ENCODE assay signal across 8 cellular contexts in genomic region chr17:17591408-17592265, GRCh38. TPM values are rescaled to one million over a fixed set of nuclear protein-coding genes. Genes with fewer than 3 reads are reported as not detected.
DNase-seq lines count a peak whose midpoint lies in the region; ATAC-seq, FAIRE-seq and TF ChIP-seq lines count a peak whose summit lies in the region.

Gene PEMT, minus strand, starts transcription at chr17:17591708. Its CDS starts 82 bp downstream, at chr17:17591626.

- peaks cover 27% of the 10 kb centered on the region for H3K4me1 Mint-ChIP-seq in activated T-cell treated with anti-CD3 and anti-CD28 coated beads, Interleukin-2, amount 50 U/mL, for 72 hours (ENCODE audit: low read depth)

- intact Hi-C loops in esophagus squamous epithelium (cut with DNase I) = no loop called here

- H3K36me3 ChIP-seq in KOPT-K1 (ENCODE audit: insufficient read depth, low read length) = no peaks in the 10 kb centered on the region
- H3K36me3 ChIP-seq in esophagus squamous epithelium = no peaks in the 10 kb centered on the region

- peak within 1 kb of the TSS; percentile 90 to 96 for H3K4me3 Mint-ChIP-seq in activated T-cell treated with anti-CD3 and anti-CD28 coated beads, Interleukin-2, amount 50 U/mL, for 72 hours

- ATAC-seq in GM21786 (IDR thresholded peaks at IDR 0.05; ENCODE audit: unreplicated experiment) = peak; percentile 95
- ATAC-seq in activated T-cell treated with anti-CD3 and anti-CD28 coated beads, Interleukin-2, amount 50 U/mL, for 72 hours (replicated peaks in 1 of 2) = peak; percentile 94

- H3K27me3 Mint-ChIP-seq in activated T-cell treated with anti-CD3 and anti-CD28 coated beads, Interleukin-2, amount 50 U/mL, for 72 hours (ENCODE audit: low read depth) = no peaks in the 10 kb centered on the region

- H3K27me3 ChIP-seq in esophagus squamous epithelium = no peaks in the 10 kb centered on the region

- no peaks in the 10 kb centered on the region for H3K36me3 Mint-ChIP-seq in activated T-cell treated with anti-CD3 and anti-CD28 coated beads, Interleukin-2, amount 50 U/mL, for 72 hours (ENCODE audit: insufficient read depth in 2 of 2)

- peak within 1 kb of the TSS; percentile 54 to 98 (median 78) for H3K4me3 ChIP-seq in esophagus squamous epithelium

- peak in 2 of 4 donors; percentile 39 to 80 for TF ChIP-seq POLR2A in esophagus squamous epithelium (IDR thresholded peaks at IDR 0.05)

- no peaks in the 10 kb centered on the region for H3K9me3 Mint-ChIP-seq in activated T-cell treated with anti-CD3 and anti-CD28 coated beads, Interleukin-2, amount 50 U/mL, for 72 hours

- WGBS in esophagus squamous epithelium, 2 donors = 0% methylated on average over 18 to 19 of the region's 76 CpGs

- H3K27ac Mint-ChIP-seq in activated T-cell treated with anti-CD3 and anti-CD28 coated beads, Interleukin-2, amount 50 U/mL, for 72 hours = peak within 1 kb of the TSS; percentile 66

- H3K4me1 ChIP-seq in esophagus squamous epithelium = peaks cover 15 to 61% (median 23%) of the 10 kb centered on the region in 3 donors

- H3K27ac ChIP-seq in KOPT-K1 (ENCODE audit: low read depth, low read length, poor library complexity, severe bottlenecking) (peak within 1 kb of the TSS; percentile 78), esophagus squamous epithelium (peak within 1 kb of the TSS; percentile 90 to 95 (median 91))

- DNase-seq in DMS79 (lab: John Stamatoyannopoulos, UW) = peak; percentile 84
- DNase-seq in RCC 7860 (ENCODE audit: low spot score) = peak; percentile 93
- peak; percentile 92 to 96 for DNase-seq in activated T-cell treated with anti-CD3 and anti-CD28 coated beads, Interleukin-2, amount 50 U/mL, for 72 hours
- peak; percentile 91 for DNase-seq in esophagus squamous epithelium (lab: John Stamatoyannopoulos, UW)
- peak; percentile 99 for DNase-seq in myocyte (ENCODE audit: low read depth)
- peak; percentile 82 to 94 for DNase-seq in stimulated activated CD8-positive, alpha-beta memory T cell treated with anti-CD3 and anti-CD28 coated beads, Interleukin-7, amount 100 ng/mL, for 48 hours (ENCODE audit: extremely low read depth in 1 of 2, low read depth in 1 of 2)

- no peak for FAIRE-seq in RCC 7860 (lab: Jason Lieb, UNC)

- H3K9me3 ChIP-seq in KOPT-K1 (ENCODE audit: insufficient read depth, low read length, poor library complexity, severe bottlenecking) = no peaks in the 10 kb centered on the region
- no peaks in the 10 kb centered on the region for H3K9me3 ChIP-seq in esophagus squamous epithelium

- peak in 2 of 6 experiments; percentile 3 to 28 for TF ChIP-seq CTCF in esophagus squamous epithelium (IDR thresholded peaks at IDR 0.05)

RNA-seq across cellular contexts. Expression of gene PEMT, which starts in this region (rescaled TPM):
- 10 to 100 TPM; 21.6 to 36.8 TPM for total RNA-seq in activated T-cell treated with anti-CD3 and anti-CD28 coated beads, Interleukin-2, amount 50 U/mL, for 72 hours
- total RNA-seq in esophagus squamous epithelium (10 to 100 TPM; 24.6 to 32.2 (median 28.2) TPM), myocyte (36.6 and 40.3 TPM in 2 replicates)
- polyA plus RNA-seq in myocyte (2012) = 32.7 TPM

Comparison
In these comparisons a context has a peak if more than half of its experiments do, and no peak if none do; other contexts are left out.
1. Peak in every context shown above with its lines: DNase-seq, ATAC-seq, H3K4me3 ChIP-seq and H3K27ac ChIP-seq.